In the genomic region with DNA sequence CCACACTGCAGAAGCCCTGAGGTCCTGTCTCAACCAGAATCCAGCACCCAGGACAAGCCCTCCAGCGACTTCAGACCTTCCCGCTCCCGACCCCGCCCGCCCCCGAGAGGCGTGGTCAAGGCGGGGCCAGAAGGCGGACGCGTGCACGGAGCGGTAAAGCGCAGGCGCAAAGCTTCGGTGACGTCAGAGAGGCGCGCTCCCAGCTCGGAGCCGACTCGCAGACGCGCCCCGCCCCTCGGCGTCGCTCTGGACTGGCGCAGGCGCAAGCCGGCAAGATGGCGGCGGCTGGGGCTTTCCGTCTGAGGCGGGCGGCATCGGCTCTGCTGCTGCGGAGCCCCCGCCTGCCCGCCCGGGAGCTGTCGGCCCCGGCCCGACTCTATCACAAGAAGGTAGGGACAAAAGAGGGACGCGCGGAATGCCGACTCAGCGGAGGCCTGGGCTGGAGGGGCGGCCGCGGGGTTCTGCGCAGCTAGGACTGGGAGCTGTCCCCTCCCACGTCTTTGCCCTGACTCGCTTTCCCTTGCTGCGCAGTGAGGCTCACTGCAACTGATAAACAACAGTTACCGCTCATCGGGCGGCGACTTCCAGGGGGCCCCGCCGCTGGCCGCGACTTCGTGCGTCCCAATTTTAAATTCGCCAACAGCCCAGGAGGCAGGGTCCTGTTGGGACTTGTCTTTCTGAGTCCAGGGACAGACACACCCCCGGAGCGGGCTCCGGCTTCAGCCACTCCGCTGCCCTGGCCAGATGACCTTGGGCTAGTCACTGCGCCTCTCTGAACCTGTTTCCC, we compare ENCODE assay signal across 1 cellular context.
TF ChIP-seq lines count a peak whose summit lies in the region.

A gene (plus strand): TSS at position 249 of the 787 bp plus-strand sequence. CDS start 27 bp downstream, at position 276.

TF ChIP-seq in GM12878, 131 proteins besides CTCF, POLR2A, EP300 and RAD21 (continued from another document and continues in another):
- TF ChIP-seq, protein P1, sequence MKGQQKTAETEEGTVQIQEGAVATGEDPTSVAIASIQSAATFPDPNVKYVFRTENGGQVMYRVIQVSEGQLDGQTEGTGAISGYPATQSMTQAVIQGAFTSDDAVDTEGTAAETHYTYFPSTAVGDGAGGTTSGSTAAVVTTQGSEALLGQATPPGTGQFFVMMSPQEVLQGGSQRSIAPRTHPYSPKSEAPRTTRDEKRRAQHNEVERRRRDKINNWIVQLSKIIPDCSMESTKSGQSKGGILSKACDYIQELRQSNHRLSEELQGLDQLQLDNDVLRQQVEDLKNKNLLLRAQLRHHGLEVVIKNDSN (IDR thresholded peaks at IDR 0.05; ENCODE audit: borderline replicate concordance, extremely low read length, insufficient read depth, low read depth, low read length), result no peak
- TF ChIP-seq, protein P2, sequence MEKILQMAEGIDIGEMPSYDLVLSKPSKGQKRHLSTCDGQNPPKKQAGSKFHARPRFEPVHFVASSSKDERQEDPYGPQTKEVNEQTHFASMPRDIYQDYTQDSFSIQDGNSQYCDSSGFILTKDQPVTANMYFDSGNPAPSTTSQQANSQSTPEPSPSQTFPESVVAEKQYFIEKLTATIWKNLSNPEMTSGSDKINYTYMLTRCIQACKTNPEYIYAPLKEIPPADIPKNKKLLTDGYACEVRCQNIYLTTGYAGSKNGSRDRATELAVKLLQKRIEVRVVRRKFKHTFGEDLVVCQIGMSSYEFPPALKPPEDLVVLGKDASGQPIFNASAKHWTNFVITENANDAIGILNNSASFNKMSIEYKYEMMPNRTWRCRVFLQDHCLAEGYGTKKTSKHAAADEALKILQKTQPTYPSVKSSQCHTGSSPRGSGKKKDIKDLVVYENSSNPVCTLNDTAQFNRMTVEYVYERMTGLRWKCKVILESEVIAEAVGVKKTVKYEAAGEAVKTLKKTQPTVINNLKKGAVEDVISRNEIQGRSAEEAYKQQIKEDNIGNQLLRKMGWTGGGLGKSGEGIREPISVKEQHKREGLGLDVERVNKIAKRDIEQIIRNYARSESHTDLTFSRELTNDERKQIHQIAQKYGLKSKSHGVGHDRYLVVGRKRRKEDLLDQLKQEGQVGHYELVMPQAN (conservative IDR thresholded peaks at IDR 0.05), result 0 out of 2 replicates have a peak, but pooled peaks have one; percentile 95
- no peak for TF ChIP-seq ZNF384 (IDR thresholded peaks at IDR 0.05; ENCODE audit: borderline replicate concordance, low read depth, low read length)
- TF ChIP-seq, protein P3, sequence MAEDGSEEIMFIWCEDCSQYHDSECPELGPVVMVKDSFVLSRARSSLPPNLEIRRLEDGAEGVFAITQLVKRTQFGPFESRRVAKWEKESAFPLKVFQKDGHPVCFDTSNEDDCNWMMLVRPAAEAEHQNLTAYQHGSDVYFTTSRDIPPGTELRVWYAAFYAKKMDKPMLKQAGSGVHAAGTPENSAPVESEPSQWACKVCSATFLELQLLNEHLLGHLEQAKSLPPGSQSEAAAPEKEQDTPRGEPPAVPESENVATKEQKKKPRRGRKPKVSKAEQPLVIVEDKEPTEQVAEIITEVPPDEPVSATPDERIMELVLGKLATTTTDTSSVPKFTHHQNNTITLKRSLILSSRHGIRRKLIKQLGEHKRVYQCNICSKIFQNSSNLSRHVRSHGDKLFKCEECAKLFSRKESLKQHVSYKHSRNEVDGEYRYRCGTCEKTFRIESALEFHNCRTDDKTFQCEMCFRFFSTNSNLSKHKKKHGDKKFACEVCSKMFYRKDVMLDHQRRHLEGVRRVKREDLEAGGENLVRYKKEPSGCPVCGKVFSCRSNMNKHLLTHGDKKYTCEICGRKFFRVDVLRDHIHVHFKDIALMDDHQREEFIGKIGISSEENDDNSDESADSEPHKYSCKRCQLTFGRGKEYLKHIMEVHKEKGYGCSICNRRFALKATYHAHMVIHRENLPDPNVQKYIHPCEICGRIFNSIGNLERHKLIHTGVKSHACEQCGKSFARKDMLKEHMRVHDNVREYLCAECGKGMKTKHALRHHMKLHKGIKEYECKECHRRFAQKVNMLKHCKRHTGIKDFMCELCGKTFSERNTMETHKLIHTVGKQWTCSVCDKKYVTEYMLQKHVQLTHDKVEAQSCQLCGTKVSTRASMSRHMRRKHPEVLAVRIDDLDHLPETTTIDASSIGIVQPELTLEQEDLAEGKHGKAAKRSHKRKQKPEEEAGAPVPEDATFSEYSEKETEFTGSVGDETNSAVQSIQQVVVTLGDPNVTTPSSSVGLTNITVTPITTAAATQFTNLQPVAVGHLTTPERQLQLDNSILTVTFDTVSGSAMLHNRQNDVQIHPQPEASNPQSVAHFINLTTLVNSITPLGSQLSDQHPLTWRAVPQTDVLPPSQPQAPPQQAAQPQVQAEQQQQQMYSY (CRISPR knock-in tag; IDR thresholded peaks at IDR 0.05), result no peak
- no peak for TF ChIP-seq MEF2B (IDR thresholded peaks at IDR 0.05; ENCODE audit: partially characterized antibody, poor library complexity, severe bottlenecking)
- no peak for TF ChIP-seq TCF12 (IDR thresholded peaks at IDR 0.05; ENCODE audit: low read depth, low read length)
- peak; percentile 17 for TF ChIP-seq DPF2 (IDR thresholded peaks at IDR 0.05)
- TF ChIP-seq SRF (IDR thresholded peaks at IDR 0.05; ENCODE audit: low read depth in 2 of 2, low read length in 2 of 2), result peak in 1 of 2 experiments; percentile 48; a peak in 1 of 4 replicates
- 0 out of 2 replicates have a peak, but pooled peaks have one; percentile 16 for TF ChIP-seq TARDBP (IDR thresholded peaks at IDR 0.05; ENCODE audit: borderline replicate concordance)
- TF ChIP-seq, protein P4, sequence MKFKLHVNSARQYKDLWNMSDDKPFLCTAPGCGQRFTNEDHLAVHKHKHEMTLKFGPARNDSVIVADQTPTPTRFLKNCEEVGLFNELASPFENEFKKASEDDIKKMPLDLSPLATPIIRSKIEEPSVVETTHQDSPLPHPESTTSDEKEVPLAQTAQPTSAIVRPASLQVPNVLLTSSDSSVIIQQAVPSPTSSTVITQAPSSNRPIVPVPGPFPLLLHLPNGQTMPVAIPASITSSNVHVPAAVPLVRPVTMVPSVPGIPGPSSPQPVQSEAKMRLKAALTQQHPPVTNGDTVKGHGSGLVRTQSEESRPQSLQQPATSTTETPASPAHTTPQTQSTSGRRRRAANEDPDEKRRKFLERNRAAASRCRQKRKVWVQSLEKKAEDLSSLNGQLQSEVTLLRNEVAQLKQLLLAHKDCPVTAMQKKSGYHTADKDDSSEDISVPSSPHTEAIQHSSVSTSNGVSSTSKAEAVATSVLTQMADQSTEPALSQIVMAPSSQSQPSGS (IDR thresholded peaks at IDR 0.05; ENCODE audit: low read length), result no peak
- peak; percentile 93 for TF ChIP-seq SIN3A (IDR thresholded peaks at IDR 0.05; ENCODE audit: low read depth, low read length)
- TF ChIP-seq, protein P5, sequence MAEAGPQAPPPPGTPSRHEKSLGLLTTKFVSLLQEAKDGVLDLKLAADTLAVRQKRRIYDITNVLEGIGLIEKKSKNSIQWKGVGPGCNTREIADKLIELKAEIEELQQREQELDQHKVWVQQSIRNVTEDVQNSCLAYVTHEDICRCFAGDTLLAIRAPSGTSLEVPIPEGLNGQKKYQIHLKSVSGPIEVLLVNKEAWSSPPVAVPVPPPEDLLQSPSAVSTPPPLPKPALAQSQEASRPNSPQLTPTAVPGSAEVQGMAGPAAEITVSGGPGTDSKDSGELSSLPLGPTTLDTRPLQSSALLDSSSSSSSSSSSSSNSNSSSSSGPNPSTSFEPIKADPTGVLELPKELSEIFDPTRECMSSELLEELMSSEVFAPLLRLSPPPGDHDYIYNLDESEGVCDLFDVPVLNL (IDR thresholded peaks at IDR 0.05; ENCODE audit: low read depth, low read length), result peak; percentile 93
- no peak for TF ChIP-seq BRCA1 (IDR thresholded peaks at IDR 0.05; ENCODE audit: low read depth, low read length)
- TF ChIP-seq MYC (IDR thresholded peaks at IDR 0.05; ENCODE audit: insufficient read depth, insufficient read length, insufficient replicate concordance, low read length, severe bottlenecking), result no peak
- TF ChIP-seq FOXK2 (IDR thresholded peaks at IDR 0.05), result no peak
- no peak for TF ChIP-seq ZNF274 (IDR thresholded peaks at IDR 0.05; ENCODE audit: insufficient read depth, insufficient read length)
- TF ChIP-seq TBL1XR1 (IDR thresholded peaks at IDR 0.05; ENCODE audit: low read depth, low read length), result no peak; the same call in 1 of the 2 replicates
- TF ChIP-seq, protein P6, sequence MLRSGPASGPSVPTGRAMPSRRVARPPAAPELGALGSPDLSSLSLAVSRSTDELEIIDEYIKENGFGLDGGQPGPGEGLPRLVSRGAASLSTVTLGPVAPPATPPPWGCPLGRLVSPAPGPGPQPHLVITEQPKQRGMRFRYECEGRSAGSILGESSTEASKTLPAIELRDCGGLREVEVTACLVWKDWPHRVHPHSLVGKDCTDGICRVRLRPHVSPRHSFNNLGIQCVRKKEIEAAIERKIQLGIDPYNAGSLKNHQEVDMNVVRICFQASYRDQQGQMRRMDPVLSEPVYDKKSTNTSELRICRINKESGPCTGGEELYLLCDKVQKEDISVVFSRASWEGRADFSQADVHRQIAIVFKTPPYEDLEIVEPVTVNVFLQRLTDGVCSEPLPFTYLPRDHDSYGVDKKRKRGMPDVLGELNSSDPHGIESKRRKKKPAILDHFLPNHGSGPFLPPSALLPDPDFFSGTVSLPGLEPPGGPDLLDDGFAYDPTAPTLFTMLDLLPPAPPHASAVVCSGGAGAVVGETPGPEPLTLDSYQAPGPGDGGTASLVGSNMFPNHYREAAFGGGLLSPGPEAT (IDR thresholded peaks at IDR 0.05; ENCODE audit: low read depth), result peak; percentile 83
- TF ChIP-seq BACH1 (IDR thresholded peaks at IDR 0.05; ENCODE audit: borderline replicate concordance), result peak; percentile 81
- TF ChIP-seq RB1 (IDR thresholded peaks at IDR 0.05; ENCODE audit: borderline replicate concordance), result peak; percentile 55; the same call in 1 of the 2 replicates
- peak; percentile 74 for TF ChIP-seq IKZF1 (conservative IDR thresholded peaks at IDR 0.05)
- TF ChIP-seq, protein P7, sequence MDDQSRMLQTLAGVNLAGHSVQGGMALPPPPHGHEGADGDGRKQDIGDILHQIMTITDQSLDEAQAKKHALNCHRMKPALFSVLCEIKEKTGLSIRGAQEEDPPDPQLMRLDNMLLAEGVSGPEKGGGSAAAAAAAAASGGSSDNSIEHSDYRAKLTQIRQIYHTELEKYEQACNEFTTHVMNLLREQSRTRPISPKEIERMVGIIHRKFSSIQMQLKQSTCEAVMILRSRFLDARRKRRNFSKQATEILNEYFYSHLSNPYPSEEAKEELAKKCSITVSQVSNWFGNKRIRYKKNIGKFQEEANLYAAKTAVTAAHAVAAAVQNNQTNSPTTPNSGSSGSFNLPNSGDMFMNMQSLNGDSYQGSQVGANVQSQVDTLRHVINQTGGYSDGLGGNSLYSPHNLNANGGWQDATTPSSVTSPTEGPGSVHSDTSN (IDR thresholded peaks at IDR 0.05; ENCODE audit: insufficient replicate concordance, low read depth, low read length), result no peak
- no peak for TF ChIP-seq JUND (IDR thresholded peaks at IDR 0.05; ENCODE audit: low read depth, low read length)
- peak; percentile 98 for TF ChIP-seq YY1 (IDR thresholded peaks at IDR 0.05; ENCODE audit: low read depth, low read length)
- TF ChIP-seq NFYA (IDR thresholded peaks at IDR 0.05; ENCODE audit: borderline replicate concordance, low read depth, low read length), result no peak
- TF ChIP-seq, protein P8, sequence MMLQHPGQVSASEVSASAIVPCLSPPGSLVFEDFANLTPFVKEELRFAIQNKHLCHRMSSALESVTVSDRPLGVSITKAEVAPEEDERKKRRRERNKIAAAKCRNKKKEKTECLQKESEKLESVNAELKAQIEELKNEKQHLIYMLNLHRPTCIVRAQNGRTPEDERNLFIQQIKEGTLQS (IDR thresholded peaks at IDR 0.05; ENCODE audit: borderline replicate concordance, extremely low read depth, low read depth, low read length), result 0 out of 2 replicates have a peak, but pooled peaks have one; percentile 41
- peak; percentile 83 for TF ChIP-seq NBN (IDR thresholded peaks at IDR 0.05)
- TF ChIP-seq PAX8 (IDR thresholded peaks at IDR 0.05), result no peak
- TF ChIP-seq NR2C1 (IDR thresholded peaks at IDR 0.05), result no peak
- TF ChIP-seq GATAD2B (conservative IDR thresholded peaks at IDR 0.05; ENCODE audit: low read depth), result peak; percentile 51
- TF ChIP-seq FOS (IDR thresholded peaks at IDR 0.05; ENCODE audit: borderline replicate concordance, extremely low read depth, insufficient read length), result no peak
- peak; percentile 72 for TF ChIP-seq NRF1 (conservative IDR thresholded peaks at IDR 0.05; ENCODE audit: low read depth, low read length)
- TF ChIP-seq ZNF24 (IDR thresholded peaks at IDR 0.05), result no peak
- no peak for TF ChIP-seq EZH2 (IDR thresholded peaks at IDR 0.05; ENCODE audit: borderline replicate concordance, control insufficient read depth, low read depth, low read length)
- no peak for TF ChIP-seq YBX1 (IDR thresholded peaks at IDR 0.05)
- TF ChIP-seq POLR2AphosphoS5 (IDR thresholded peaks at IDR 0.05; ENCODE audit: low read length), result peak; percentile 76
- TF ChIP-seq NR2F1 (conservative IDR thresholded peaks at IDR 0.05), result peak; percentile 37
- TF ChIP-seq, protein P9, sequence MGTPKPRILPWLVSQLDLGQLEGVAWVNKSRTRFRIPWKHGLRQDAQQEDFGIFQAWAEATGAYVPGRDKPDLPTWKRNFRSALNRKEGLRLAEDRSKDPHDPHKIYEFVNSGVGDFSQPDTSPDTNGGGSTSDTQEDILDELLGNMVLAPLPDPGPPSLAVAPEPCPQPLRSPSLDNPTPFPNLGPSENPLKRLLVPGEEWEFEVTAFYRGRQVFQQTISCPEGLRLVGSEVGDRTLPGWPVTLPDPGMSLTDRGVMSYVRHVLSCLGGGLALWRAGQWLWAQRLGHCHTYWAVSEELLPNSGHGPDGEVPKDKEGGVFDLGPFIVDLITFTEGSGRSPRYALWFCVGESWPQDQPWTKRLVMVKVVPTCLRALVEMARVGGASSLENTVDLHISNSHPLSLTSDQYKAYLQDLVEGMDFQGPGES (IDR thresholded peaks at IDR 0.05), result no peak
- TF ChIP-seq, protein P10, sequence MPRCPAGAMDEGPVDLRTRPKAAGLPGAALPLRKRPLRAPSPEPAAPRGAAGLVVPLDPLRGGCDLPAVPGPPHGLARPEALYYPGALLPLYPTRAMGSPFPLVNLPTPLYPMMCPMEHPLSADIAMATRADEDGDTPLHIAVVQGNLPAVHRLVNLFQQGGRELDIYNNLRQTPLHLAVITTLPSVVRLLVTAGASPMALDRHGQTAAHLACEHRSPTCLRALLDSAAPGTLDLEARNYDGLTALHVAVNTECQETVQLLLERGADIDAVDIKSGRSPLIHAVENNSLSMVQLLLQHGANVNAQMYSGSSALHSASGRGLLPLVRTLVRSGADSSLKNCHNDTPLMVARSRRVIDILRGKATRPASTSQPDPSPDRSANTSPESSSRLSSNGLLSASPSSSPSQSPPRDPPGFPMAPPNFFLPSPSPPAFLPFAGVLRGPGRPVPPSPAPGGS (IDR thresholded peaks at IDR 0.05; ENCODE audit: borderline replicate concordance, insufficient read depth, low read depth, low read length, poor library complexity, severe bottlenecking), result no peak
- TF ChIP-seq CREM (IDR thresholded peaks at IDR 0.05; ENCODE audit: low read depth), result peak; percentile 97
- no peak for TF ChIP-seq ETV6 (conservative IDR thresholded peaks at IDR 0.05 in 1 of 2, IDR thresholded peaks at IDR 0.05 in 1 of 2; ENCODE audit: borderline replicate concordance in 1 of 2, low read depth in 1 of 2)
- TF ChIP-seq, protein P11, sequence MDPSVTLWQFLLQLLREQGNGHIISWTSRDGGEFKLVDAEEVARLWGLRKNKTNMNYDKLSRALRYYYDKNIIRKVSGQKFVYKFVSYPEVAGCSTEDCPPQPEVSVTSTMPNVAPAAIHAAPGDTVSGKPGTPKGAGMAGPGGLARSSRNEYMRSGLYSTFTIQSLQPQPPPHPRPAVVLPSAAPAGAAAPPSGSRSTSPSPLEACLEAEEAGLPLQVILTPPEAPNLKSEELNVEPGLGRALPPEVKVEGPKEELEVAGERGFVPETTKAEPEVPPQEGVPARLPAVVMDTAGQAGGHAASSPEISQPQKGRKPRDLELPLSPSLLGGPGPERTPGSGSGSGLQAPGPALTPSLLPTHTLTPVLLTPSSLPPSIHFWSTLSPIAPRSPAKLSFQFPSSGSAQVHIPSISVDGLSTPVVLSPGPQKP (IDR thresholded peaks at IDR 0.05; ENCODE audit: low read depth, low read length), result no peak
- TF ChIP-seq CBFB (IDR thresholded peaks at IDR 0.05; ENCODE audit: low read depth), result no peak; the same call in 1 of the 2 replicates
